In the genomic region with DNA sequence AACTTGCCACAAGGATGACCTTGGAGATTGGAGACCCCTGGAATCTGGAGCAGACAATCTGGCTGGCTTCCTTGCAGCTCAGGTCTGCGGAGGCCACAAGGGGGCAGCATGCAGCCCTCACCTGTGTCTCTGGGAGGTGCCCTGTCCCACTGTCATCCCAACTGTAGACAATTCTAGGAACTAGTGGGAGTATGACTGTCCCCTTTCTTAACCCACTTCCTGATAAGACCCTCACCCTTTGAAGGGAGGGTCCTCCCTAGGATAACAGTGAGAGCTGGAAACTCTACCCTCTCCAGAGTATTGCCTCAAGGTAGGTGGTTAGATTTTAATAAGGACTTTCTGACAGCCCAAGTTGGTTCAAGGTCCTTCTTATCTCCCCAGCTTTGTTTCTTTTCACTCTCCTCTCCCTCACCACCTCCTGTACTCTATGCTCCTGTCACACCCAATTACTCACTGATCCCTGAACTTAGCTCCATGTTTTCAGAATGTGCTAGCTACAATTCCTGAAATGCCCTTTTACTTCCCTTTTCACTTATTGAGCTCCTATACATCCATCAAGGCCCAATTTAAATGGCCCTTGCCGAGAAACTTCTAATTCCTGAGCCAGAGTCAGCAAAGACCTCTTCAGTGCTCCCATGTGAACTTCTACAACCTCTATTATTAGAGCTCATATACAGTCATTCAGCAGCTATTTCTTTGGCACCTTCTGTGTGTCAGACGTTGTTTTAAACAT, we compare ENCODE assay signal across 1 cellular context.
TF ChIP-seq lines count a peak whose summit lies in the region.

No MANE protein-coding gene starts in this region.

TF ChIP-seq in K562, 482 proteins besides CTCF, POLR2A, EP300 and RAD21 (continued from another document and continues in another):
- TF ChIP-seq, protein P1, sequence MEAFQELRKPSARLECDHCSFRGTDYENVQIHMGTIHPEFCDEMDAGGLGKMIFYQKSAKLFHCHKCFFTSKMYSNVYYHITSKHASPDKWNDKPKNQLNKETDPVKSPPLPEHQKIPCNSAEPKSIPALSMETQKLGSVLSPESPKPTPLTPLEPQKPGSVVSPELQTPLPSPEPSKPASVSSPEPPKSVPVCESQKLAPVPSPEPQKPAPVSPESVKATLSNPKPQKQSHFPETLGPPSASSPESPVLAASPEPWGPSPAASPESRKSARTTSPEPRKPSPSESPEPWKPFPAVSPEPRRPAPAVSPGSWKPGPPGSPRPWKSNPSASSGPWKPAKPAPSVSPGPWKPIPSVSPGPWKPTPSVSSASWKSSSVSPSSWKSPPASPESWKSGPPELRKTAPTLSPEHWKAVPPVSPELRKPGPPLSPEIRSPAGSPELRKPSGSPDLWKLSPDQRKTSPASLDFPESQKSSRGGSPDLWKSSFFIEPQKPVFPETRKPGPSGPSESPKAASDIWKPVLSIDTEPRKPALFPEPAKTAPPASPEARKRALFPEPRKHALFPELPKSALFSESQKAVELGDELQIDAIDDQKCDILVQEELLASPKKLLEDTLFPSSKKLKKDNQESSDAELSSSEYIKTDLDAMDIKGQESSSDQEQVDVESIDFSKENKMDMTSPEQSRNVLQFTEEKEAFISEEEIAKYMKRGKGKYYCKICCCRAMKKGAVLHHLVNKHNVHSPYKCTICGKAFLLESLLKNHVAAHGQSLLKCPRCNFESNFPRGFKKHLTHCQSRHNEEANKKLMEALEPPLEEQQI (IDR thresholded peaks at IDR 0.05): no peak
- TF ChIP-seq NR2C1 (IDR thresholded peaks at IDR 0.05) (0 out of 2 replicates have a peak, but pooled peaks have one; percentile 21), NR2C1 (tag; IDR thresholded peaks at IDR 0.05) (0 out of 2 replicates have a peak, but pooled peaks have one; percentile 23), STAG1 (CRISPR knock-in tag; IDR thresholded peaks at IDR 0.05; ENCODE audit: borderline replicate concordance) (no peak), SRF (CRISPR knock-in tag; IDR thresholded peaks at IDR 0.05) (peak in 1 of 2 experiments; percentile 53; a peak in 1 of 4 replicates), GATA2 (CRISPR knock-in tag; IDR thresholded peaks at IDR 0.05) (peak; percentile 45; the same call in 1 of the 2 replicates), TEAD1 (CRISPR knock-in tag; IDR thresholded peaks at IDR 0.05) (peak; percentile 5 to 58; a peak in 2 of 4 replicates), PRPF4 (IDR thresholded peaks at IDR 0.05; ENCODE audit: insufficient read depth, low read depth, low read length, poor library complexity, severe bottlenecking) (no peak), ZEB2 (IDR thresholded peaks at IDR 0.05) (peak; percentile 78; the same call in 1 of the 2 replicates), POLR2B (IDR thresholded peaks at IDR 0.05; ENCODE audit: low read depth, partially characterized antibody) (no peak), BRD9 (IDR thresholded peaks at IDR 0.05; ENCODE audit: low read depth, partially characterized antibody) (peak; percentile 81), LEF1 (IDR thresholded peaks at IDR 0.05) (0 out of 2 replicates have a peak, but pooled peaks have one; percentile 38), CBFA2T3 (IDR thresholded peaks at IDR 0.05) (0 out of 2 replicates have a peak, but pooled peaks have one; percentile 5), CC2D1A (IDR thresholded peaks at IDR 0.05) (peak; percentile 52; the same call in 1 of the 2 replicates), ZBTB7A (IDR thresholded peaks at IDR 0.05; ENCODE audit: borderline replicate concordance, control insufficient read depth, low read depth, low read length) (peak; percentile 75; the same call in 1 of the 2 replicates), PRMT5 (CRISPR knock-in tag; IDR thresholded peaks at IDR 0.05) (no peak), SMARCB1 (IDR thresholded peaks at IDR 0.05; ENCODE audit: insufficient read length, low read depth) (no peak), BHLHE40 (IDR thresholded peaks at IDR 0.05; ENCODE audit: low read length) (peak; percentile 19; the same call in 1 of the 2 replicates), DPF2 (IDR thresholded peaks at IDR 0.05) (peak; percentile 82), L3MBTL2 (IDR thresholded peaks at IDR 0.05) (0 out of 2 replicates have a peak, but pooled peaks have one; percentile 32), ZNF197 (CRISPR knock-in tag; IDR thresholded peaks at IDR 0.05; ENCODE audit: low read depth) (0 out of 2 replicates have a peak, but pooled peaks have one; percentile 58), MAZ (CRISPR knock-in tag; conservative IDR thresholded peaks at IDR 0.05 in 1 of 2, IDR thresholded peaks at IDR 0.05 in 1 of 2) (peak in 1 of 2 experiments; percentile 51), RCOR1 (IDR thresholded peaks at IDR 0.05; ENCODE audit: borderline replicate concordance in 1 of 2, low read depth in 2 of 2, low read length in 2 of 2) (peak in 1 of 2 experiments; percentile 74; a peak in 3 of 4 replicates), ATF7 (IDR thresholded peaks at IDR 0.05) (peak; percentile 59; the same call in 1 of the 2 replicates), ARID2 (IDR thresholded peaks at IDR 0.05) (peak; percentile 27; the same call in 1 of the 2 replicates), SOX6 (IDR thresholded peaks at IDR 0.05) (peak; percentile 66), MECOM (CRISPR knock-in tag; IDR thresholded peaks at IDR 0.05) (peak; percentile 63; the same call in 1 of the 2 replicates), ZNF668 (CRISPR knock-in tag; IDR thresholded peaks at IDR 0.05) (0 out of 2 replicates have a peak, but pooled peaks have one; percentile 35)
- TF ChIP-seq, protein P2, sequence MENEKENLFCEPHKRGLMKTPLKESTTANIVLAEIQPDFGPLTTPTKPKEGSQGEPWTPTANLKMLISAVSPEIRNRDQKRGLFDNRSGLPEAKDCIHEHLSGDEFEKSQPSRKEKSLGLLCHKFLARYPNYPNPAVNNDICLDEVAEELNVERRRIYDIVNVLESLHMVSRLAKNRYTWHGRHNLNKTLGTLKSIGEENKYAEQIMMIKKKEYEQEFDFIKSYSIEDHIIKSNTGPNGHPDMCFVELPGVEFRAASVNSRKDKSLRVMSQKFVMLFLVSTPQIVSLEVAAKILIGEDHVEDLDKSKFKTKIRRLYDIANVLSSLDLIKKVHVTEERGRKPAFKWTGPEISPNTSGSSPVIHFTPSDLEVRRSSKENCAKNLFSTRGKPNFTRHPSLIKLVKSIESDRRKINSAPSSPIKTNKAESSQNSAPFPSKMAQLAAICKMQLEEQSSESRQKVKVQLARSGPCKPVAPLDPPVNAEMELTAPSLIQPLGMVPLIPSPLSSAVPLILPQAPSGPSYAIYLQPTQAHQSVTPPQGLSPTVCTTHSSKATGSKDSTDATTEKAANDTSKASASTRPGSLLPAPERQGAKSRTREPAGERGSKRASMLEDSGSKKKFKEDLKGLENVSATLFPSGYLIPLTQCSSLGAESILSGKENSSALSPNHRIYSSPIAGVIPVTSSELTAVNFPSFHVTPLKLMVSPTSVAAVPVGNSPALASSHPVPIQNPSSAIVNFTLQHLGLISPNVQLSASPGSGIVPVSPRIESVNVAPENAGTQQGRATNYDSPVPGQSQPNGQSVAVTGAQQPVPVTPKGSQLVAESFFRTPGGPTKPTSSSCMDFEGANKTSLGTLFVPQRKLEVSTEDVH (IDR thresholded peaks at IDR 0.05; ENCODE audit: low read depth, partially characterized antibody): peak; percentile 31
- TF ChIP-seq, protein P3, sequence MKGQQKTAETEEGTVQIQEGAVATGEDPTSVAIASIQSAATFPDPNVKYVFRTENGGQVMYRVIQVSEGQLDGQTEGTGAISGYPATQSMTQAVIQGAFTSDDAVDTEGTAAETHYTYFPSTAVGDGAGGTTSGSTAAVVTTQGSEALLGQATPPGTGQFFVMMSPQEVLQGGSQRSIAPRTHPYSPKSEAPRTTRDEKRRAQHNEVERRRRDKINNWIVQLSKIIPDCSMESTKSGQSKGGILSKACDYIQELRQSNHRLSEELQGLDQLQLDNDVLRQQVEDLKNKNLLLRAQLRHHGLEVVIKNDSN (CRISPR knock-in tag; IDR thresholded peaks at IDR 0.05): no peak; the same call in 1 of the 2 replicates
- TF ChIP-seq, protein P4, sequence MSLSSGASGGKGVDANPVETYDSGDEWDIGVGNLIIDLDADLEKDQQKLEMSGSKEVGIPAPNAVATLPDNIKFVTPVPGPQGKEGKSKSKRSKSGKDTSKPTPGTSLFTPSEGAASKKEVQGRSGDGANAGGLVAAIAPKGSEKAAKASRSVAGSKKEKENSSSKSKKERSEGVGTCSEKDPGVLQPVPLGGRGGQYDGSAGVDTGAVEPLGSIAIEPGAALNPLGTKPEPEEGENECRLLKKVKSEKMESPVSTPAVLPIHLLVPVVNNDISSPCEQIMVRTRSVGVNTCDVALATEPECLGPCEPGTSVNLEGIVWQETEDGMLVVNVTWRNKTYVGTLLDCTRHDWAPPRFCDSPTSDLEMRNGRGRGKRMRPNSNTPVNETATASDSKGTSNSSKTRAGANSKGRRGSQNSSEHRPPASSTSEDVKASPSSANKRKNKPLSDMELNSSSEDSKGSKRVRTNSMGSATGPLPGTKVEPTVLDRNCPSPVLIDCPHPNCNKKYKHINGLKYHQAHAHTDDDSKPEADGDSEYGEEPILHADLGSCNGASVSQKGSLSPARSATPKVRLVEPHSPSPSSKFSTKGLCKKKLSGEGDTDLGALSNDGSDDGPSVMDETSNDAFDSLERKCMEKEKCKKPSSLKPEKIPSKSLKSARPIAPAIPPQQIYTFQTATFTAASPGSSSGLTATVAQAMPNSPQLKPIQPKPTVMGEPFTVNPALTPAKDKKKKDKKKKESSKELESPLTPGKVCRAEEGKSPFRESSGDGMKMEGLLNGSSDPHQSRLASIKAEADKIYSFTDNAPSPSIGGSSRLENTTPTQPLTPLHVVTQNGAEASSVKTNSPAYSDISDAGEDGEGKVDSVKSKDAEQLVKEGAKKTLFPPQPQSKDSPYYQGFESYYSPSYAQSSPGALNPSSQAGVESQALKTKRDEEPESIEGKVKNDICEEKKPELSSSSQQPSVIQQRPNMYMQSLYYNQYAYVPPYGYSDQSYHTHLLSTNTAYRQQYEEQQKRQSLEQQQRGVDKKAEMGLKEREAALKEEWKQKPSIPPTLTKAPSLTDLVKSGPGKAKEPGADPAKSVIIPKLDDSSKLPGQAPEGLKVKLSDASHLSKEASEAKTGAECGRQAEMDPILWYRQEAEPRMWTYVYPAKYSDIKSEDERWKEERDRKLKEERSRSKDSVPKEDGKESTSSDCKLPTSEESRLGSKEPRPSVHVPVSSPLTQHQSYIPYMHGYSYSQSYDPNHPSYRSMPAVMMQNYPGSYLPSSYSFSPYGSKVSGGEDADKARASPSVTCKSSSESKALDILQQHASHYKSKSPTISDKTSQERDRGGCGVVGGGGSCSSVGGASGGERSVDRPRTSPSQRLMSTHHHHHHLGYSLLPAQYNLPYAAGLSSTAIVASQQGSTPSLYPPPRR (CRISPR knock-in tag; IDR thresholded peaks at IDR 0.05; ENCODE audit: borderline replicate concordance): no peak
- TF ChIP-seq, protein P5, sequence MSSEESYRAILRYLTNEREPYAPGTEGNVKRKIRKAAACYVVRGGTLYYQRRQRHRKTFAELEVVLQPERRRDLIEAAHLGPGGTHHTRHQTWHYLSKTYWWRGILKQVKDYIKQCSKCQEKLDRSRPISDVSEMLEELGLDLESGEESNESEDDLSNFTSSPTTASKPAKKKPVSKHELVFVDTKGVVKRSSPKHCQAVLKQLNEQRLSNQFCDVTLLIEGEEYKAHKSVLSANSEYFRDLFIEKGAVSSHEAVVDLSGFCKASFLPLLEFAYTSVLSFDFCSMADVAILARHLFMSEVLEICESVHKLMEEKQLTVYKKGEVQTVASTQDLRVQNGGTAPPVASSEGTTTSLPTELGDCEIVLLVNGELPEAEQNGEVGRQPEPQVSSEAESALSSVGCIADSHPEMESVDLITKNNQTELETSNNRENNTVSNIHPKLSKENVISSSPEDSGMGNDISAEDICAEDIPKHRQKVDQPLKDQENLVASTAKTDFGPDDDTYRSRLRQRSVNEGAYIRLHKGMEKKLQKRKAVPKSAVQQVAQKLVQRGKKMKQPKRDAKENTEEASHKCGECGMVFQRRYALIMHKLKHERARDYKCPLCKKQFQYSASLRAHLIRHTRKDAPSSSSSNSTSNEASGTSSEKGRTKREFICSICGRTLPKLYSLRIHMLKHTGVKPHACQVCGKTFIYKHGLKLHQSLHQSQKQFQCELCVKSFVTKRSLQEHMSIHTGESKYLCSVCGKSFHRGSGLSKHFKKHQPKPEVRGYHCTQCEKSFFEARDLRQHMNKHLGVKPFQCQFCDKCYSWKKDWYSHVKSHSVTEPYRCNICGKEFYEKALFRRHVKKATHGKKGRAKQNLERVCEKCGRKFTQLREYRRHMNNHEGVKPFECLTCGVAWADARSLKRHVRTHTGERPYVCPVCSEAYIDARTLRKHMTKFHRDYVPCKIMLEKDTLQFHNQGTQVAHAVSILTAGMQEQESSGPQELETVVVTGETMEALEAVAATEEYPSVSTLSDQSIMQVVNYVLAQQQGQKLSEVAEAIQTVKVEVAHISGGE (CRISPR knock-in tag; IDR thresholded peaks at IDR 0.05): 0 out of 6 replicates have a peak, but pooled peaks of 1 of the 3 experiments have one; percentile 17
- TF ChIP-seq, protein P6, sequence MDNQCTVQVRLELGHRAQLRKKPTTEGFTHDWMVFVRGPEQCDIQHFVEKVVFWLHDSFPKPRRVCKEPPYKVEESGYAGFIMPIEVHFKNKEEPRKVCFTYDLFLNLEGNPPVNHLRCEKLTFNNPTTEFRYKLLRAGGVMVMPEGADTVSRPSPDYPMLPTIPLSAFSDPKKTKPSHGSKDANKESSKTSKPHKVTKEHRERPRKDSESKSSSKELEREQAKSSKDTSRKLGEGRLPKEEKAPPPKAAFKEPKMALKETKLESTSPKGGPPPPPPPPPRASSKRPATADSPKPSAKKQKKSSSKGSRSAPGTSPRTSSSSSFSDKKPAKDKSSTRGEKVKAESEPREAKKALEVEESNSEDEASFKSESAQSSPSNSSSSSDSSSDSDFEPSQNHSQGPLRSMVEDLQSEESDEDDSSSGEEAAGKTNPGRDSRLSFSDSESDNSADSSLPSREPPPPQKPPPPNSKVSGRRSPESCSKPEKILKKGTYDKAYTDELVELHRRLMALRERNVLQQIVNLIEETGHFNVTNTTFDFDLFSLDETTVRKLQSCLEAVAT (IDR thresholded peaks at IDR 0.05): peak in 1 of 2 experiments; percentile 54; a peak in 2 of 4 replicates
- TF ChIP-seq, protein P7, sequence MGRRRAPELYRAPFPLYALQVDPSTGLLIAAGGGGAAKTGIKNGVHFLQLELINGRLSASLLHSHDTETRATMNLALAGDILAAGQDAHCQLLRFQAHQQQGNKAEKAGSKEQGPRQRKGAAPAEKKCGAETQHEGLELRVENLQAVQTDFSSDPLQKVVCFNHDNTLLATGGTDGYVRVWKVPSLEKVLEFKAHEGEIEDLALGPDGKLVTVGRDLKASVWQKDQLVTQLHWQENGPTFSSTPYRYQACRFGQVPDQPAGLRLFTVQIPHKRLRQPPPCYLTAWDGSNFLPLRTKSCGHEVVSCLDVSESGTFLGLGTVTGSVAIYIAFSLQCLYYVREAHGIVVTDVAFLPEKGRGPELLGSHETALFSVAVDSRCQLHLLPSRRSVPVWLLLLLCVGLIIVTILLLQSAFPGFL (CRISPR knock-in tag; IDR thresholded peaks at IDR 0.05): 0 out of 2 replicates have a peak, but pooled peaks have one; percentile 29
- TF ChIP-seq, protein P8, sequence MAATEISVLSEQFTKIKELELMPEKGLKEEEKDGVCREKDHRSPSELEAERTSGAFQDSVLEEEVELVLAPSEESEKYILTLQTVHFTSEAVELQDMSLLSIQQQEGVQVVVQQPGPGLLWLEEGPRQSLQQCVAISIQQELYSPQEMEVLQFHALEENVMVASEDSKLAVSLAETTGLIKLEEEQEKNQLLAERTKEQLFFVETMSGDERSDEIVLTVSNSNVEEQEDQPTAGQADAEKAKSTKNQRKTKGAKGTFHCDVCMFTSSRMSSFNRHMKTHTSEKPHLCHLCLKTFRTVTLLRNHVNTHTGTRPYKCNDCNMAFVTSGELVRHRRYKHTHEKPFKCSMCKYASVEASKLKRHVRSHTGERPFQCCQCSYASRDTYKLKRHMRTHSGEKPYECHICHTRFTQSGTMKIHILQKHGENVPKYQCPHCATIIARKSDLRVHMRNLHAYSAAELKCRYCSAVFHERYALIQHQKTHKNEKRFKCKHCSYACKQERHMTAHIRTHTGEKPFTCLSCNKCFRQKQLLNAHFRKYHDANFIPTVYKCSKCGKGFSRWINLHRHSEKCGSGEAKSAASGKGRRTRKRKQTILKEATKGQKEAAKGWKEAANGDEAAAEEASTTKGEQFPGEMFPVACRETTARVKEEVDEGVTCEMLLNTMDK (IDR thresholded peaks at IDR 0.05; ENCODE audit: borderline replicate concordance, insufficient read depth, low read depth, low read length, poor library complexity, severe bottlenecking): peak; percentile 83
